ENCODE assay signal across 11 cellular contexts in genomic region chr5:171483453-171484177, GRCh38.
DNase-seq lines count a peak whose midpoint lies in the region; TF ChIP-seq lines count a peak whose summit lies in the region.
"Had no signal": no experiment of that assay in that cellular context is flagged by ENCODE, and none has a peak within 500 bp of the region (broad histone marks: within the 10 kb centered on the region; RNA-seq: fewer than 3 reads in every experiment).

No MANE protein-coding gene starts in this region.

- no peak overlapping the region for H3K18ac ChIP-seq in mesenchymal stem cell (ENCODE audit: low read depth in 1 of 2, low read length in 2 of 2)

- H3K4me1 Mint-ChIP-seq in chondrocyte (ENCODE audit: low read depth) = peaks cover 8% of the 10 kb centered on the region

- TF ChIP-seq EP300 in suprapubic skin (IDR thresholded peaks at IDR 0.05) = no peak

- peaks cover 11% of the 10 kb centered on the region for H3K27me3 Mint-ChIP-seq in chondrocyte (ENCODE audit: low read depth)

- H2BK120ac ChIP-seq in mesenchymal stem cell (ENCODE audit: low read depth, low read length) = no peak overlapping the region

- no peaks in the 10 kb centered on the region for H3K36me3 ChIP-seq in mesenchymal stem cell (ENCODE audit: control insufficient read depth in 1 of 2, insufficient read depth in 2 of 2, low read depth in 1 of 2, low read length in 2 of 2)
- no peaks in the 10 kb centered on the region for H3K36me3 ChIP-seq in suprapubic skin
- H3K36me3 ChIP-seq: prostate gland had no signal

- peaks cover 38 to 41% of the 10 kb centered on the region in 2 experiments for H3K27me3 ChIP-seq in mesenchymal stem cell (ENCODE audit: control insufficient read depth in 1 of 2, insufficient read depth in 1 of 2, low read length in 2 of 2)
- no peaks in the 10 kb centered on the region for H3K27me3 ChIP-seq in suprapubic skin

- no peak overlapping the region for H3K27ac Mint-ChIP-seq in chondrocyte (ENCODE audit: unreplicated experiment)
- H3K27ac Mint-ChIP-seq: activated CD4-positive, alpha-beta T cell treated with anti-CD3 and anti-CD28 coated beads, Interleukin-2, amount 10 ng/mL, durations not matched to agents 24 days and 14 days had no signal

- H3K9me3 ChIP-seq in mesenchymal stem cell (ENCODE audit: control insufficient read depth, low read length) (no peaks in the 10 kb centered on the region), suprapubic skin (no peaks in the 10 kb centered on the region)
- H3K9me3 ChIP-seq: prostate gland had no signal

- H3K79me1 ChIP-seq in mesenchymal stem cell (replicated peaks; ENCODE audit: low read length, poor library complexity, severe bottlenecking) = no peaks in the 10 kb centered on the region

- H3K4ac ChIP-seq in mesenchymal stem cell (ENCODE audit: low read depth in 1 of 2, low read length in 2 of 2) = no peak overlapping the region

- H3K23ac ChIP-seq in mesenchymal stem cell (ENCODE audit: low read length in 2 of 2) = no peak overlapping the region

- H3K27ac ChIP-seq in mesenchymal stem cell (ENCODE audit: low read length, poor library complexity, severe bottlenecking) (no peak overlapping the region), suprapubic skin (peak overlapping the region; percentile 38)
- H3K27ac ChIP-seq: prostate gland had no signal

- H3K4me2 ChIP-seq in mesenchymal stem cell (ENCODE audit: low read length, poor library complexity, severe bottlenecking) = no peak overlapping the region

- H3K4me3 ChIP-seq in mesenchymal stem cell (ENCODE audit: insufficient read depth in 1 of 2, low read depth in 1 of 2, low read length in 2 of 2) = peak overlapping the region in 1 of 2 experiments; percentile 12
- H3K4me3 ChIP-seq in suprapubic skin = no peak overlapping the region
- H3K4me3 ChIP-seq: prostate gland had no signal

- H4K91ac ChIP-seq in mesenchymal stem cell (ENCODE audit: low read length) = no peak overlapping the region

- peak overlapping the region; percentile 56 for H3K9ac ChIP-seq in mesenchymal stem cell (ENCODE audit: low read length)

- peaks cover 2% of the 10 kb centered on the region for H3K4me1 ChIP-seq in mesenchymal stem cell (ENCODE audit: control insufficient read depth, insufficient read depth, low read depth, low read length)
- H3K4me1 ChIP-seq in suprapubic skin = peaks cover 7% of the 10 kb centered on the region
- H3K4me1 ChIP-seq: prostate gland had no signal

- no peak for TF ChIP-seq POLR2A in suprapubic skin (IDR thresholded peaks at IDR 0.05)

- H2AK5ac ChIP-seq in mesenchymal stem cell (ENCODE audit: low read length, severe bottlenecking) = no peak overlapping the region

- H2BK15ac ChIP-seq in mesenchymal stem cell (ENCODE audit: low read depth, poor library complexity, severe bottlenecking) = no peak overlapping the region

- H3K9me3 Mint-ChIP-seq in chondrocyte (ENCODE audit: low read depth) = no peaks in the 10 kb centered on the region
- H3K9me3 Mint-ChIP-seq: activated CD4-positive, alpha-beta T cell treated with anti-CD3 and anti-CD28 coated beads, Interleukin-2, amount 10 ng/mL, durations not matched to agents 24 days and 14 days had no signal

- H3K4me3 Mint-ChIP-seq in chondrocyte (ENCODE audit: unreplicated experiment) = no peak overlapping the region
- H3K4me3 Mint-ChIP-seq: activated CD4-positive, alpha-beta T cell treated with anti-CD3 and anti-CD28 coated beads, Interleukin-2, amount 10 ng/mL, durations not matched to agents 24 days and 14 days had no signal

- no peak overlapping the region for H4K8ac ChIP-seq in mesenchymal stem cell (ENCODE audit: low read length)

- no peak overlapping the region for H2BK12ac ChIP-seq in mesenchymal stem cell (ENCODE audit: low read length in 2 of 2)

- TF ChIP-seq CTCF in suprapubic skin (IDR thresholded peaks at IDR 0.05) (no peak), chondrocyte (IDR thresholded peaks at IDR 0.05) (no peak)

- H3K14ac ChIP-seq in mesenchymal stem cell (ENCODE audit: low read length in 2 of 2) = no peak overlapping the region

- WGBS in mesenchymal stem cell = 81% methylated on average over 25 of the region's 25 CpGs
- 74% methylated on average over 20 of the region's 25 CpGs for WGBS in suprapubic skin

- H3K36me3 Mint-ChIP-seq in chondrocyte (ENCODE audit: low read depth) = no peaks in the 10 kb centered on the region

- DNase-seq in M059J (ENCODE audit: low read depth) (peak; percentile 43), fibroblast of gingiva (ENCODE audit: low read depth) (peak; percentile 72), mesenchymal stem cell (no peak), suprapubic skin (ENCODE audit: low spot score in 2 of 2) (no peak), NCI-H1092 (lab: John Stamatoyannopoulos, UW) (no peak), NCI-H187 treated with DMSO at 0.1 percent for 48 hours (lab: John Stamatoyannopoulos, UW) (no peak), chondrocyte (ENCODE audit: low spot score) (no peak), CD1c-positive myeloid dendritic cell (ENCODE audit: extremely low spot score) (no peak)
- DNase-seq: NCI-H1048 had no signal

- no peak overlapping the region for H2BK5ac ChIP-seq in mesenchymal stem cell (ENCODE audit: low read depth, low read length, poor library complexity, severe bottlenecking)

- H2AFZ ChIP-seq in mesenchymal stem cell (ENCODE audit: low read depth, low read length) = no peak overlapping the region

Comparison
In these comparisons a context has a peak if more than half of its experiments do, and no peak if none do; other contexts are left out.
1. DNase-seq: peak in M059J (single experiment) and fibroblast of gingiva (single experiment); none in mesenchymal stem cell (single experiment), suprapubic skin (0 of 2), NCI-H1092 (single experiment), NCI-H187 treated with DMSO at 0.1 percent for 48 hours (single experiment), chondrocyte (single experiment) and CD1c-positive myeloid dendritic cell (single experiment).